Comparison of ENCODE assay signal across 25 cellular contexts in the genomic region with DNA sequence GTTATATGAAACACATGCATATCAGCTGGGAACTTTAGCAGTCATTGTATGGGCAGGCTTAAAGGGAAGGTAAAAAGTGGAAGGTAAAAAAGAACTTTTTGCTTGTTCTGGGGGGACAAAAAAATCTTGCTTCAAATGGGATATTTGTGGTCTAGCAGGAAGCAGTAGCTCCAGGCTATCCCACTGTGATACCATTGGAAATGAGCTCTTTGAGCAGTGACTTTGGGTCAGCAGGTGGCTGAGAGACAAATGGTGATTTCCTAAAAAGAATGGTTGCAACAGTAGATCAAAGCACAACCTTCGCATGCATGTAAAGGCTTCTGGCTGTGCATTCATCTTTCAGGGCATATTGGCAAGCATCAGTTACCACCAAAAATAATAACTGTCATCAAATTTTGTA.
"Had no signal": no experiment of that assay in that cellular context is flagged by ENCODE, and none has a peak within 500 bp of the region (broad histone marks: within the 10 kb centered on the region; RNA-seq: fewer than 3 reads in every experiment).

No MANE protein-coding gene starts in this region.

- H3K9me3 Mint-ChIP-seq: naive thymus-derived CD4-positive, alpha-beta T cell; natural killer cell treated with Interleukin-12 subunit alpha and Interleukin-12 subunit beta and Interleukin-15 and Interleukin-18, amount 100 ng/mL, for 72 hours; stimulated activated naive B cell treated with anti-CD40 and anti-IgM and Interleukin-4, amounts not matched to agents 10 μg/mL and 1 μg/mL and 100 μg/mL, for 72 hours had no signal

- H3K4me3 ChIP-seq: left ventricle myocardium inferior, lung, mucosa of descending colon, ovary, prostate gland, skin epidermis, stomach, thoracic aorta, tibial artery, upper lobe of right lung had no signal

- H3K27me3 Mint-ChIP-seq: naive thymus-derived CD4-positive, alpha-beta T cell had no signal

- H3K36me3 ChIP-seq: left ventricle myocardium inferior, ovary, prostate gland, stomach, thoracic aorta, tibial artery, upper lobe of right lung had no signal

- H3K4me1 ChIP-seq: left ventricle myocardium inferior, prostate gland, stomach, tibial artery, upper lobe of right lung had no signal

- ATAC-seq: mucosa of descending colon; naive thymus-derived CD4-positive, alpha-beta T cell; natural killer cell treated with Interleukin-12 subunit alpha and Interleukin-12 subunit beta and Interleukin-15 and Interleukin-18, amount 100 ng/mL, for 72 hours; right cardiac atrium; sciatic nerve; stimulated activated naive B cell treated with anti-CD40 and anti-IgM and Interleukin-4, amounts not matched to agents 10 μg/mL and 1 μg/mL and 100 μg/mL, for 72 hours; stimulated activated naive CD8-positive, alpha-beta T cell treated with anti-CD3 and anti-CD28 coated beads, Interleukin-15, Interleukin-2, amounts not matched to agents 100 U/mL and 50 U/mL, for 24 hours; upper lobe of right lung had no signal

- H3K36me3 Mint-ChIP-seq: natural killer cell treated with Interleukin-12 subunit alpha and Interleukin-12 subunit beta and Interleukin-15 and Interleukin-18, amount 100 ng/mL, for 72 hours had no signal

- DNase-seq: hippocampal formation; islet precursor cell; left ventricle myocardium inferior; midbrain; mucosa of descending colon; naive thymus-derived CD4-positive, alpha-beta T cell; ovary; retina; right cardiac atrium; stimulated activated CD4-positive, alpha-beta T cell treated with anti-CD3 and anti-CD28 coated beads, Interleukin-12 subunit alpha, Interleukin-12 subunit beta, amount 100 ng/mL, for 4 hours; stimulated activated CD4-positive, alpha-beta T cell treated with anti-CD3 and anti-CD28 coated beads, Interleukin-15, amount 100 ng/mL, for 24 hours; stimulated activated CD4-positive, alpha-beta T cell treated with anti-CD3 and anti-CD28 coated beads, Interleukin-2, amount 100 ng/mL, for 24 hours; stimulated activated CD4-positive, alpha-beta T cell treated with anti-CD3 and anti-CD28 coated beads, Interleukin-4, amount 100 ng/mL, for 1 hour; stimulated activated naive B cell treated with anti-CD40 and anti-IgM and Interleukin-4, amounts not matched to agents 10 μg/mL and 1 μg/mL and 100 μg/mL, for 72 hours; stimulated activated naive CD8-positive, alpha-beta T cell treated with anti-CD3 and anti-CD28 coated beads, Interleukin-15, Interleukin-2, amounts not matched to agents 100 U/mL and 50 U/mL, for 24 hours; stomach; tibial artery; trophoblast cell; upper lobe of right lung had no signal

- H3K4me1 Mint-ChIP-seq: stimulated activated naive B cell treated with anti-CD40 and anti-IgM and Interleukin-4, amounts not matched to agents 10 μg/mL and 1 μg/mL and 100 μg/mL, for 72 hours had no signal

- H3K27ac Mint-ChIP-seq: naive thymus-derived CD4-positive, alpha-beta T cell; natural killer cell treated with Interleukin-12 subunit alpha and Interleukin-12 subunit beta and Interleukin-15 and Interleukin-18, amount 100 ng/mL, for 72 hours; stimulated activated naive B cell treated with anti-CD40 and anti-IgM and Interleukin-4, amounts not matched to agents 10 μg/mL and 1 μg/mL and 100 μg/mL, for 72 hours had no signal

- H3K9me3 ChIP-seq: left ventricle myocardium inferior, mucosa of descending colon, ovary, prostate gland, stomach, thoracic aorta, tibial artery, upper lobe of right lung had no signal

- H3K27me3 ChIP-seq: ovary, stomach, tibial artery, upper lobe of right lung had no signal

- H3K27ac ChIP-seq: left ventricle myocardium inferior, ovary, prostate gland, skin epidermis, stomach, thoracic aorta, tibial artery, upper lobe of right lung had no signal

- H3K4me3 Mint-ChIP-seq: naive thymus-derived CD4-positive, alpha-beta T cell; natural killer cell treated with Interleukin-12 subunit alpha and Interleukin-12 subunit beta and Interleukin-15 and Interleukin-18, amount 100 ng/mL, for 72 hours; stimulated activated naive B cell treated with anti-CD40 and anti-IgM and Interleukin-4, amounts not matched to agents 10 μg/mL and 1 μg/mL and 100 μg/mL, for 72 hours had no signal
